9 cellular contexts compared by ENCODE assay signal in genomic region chr16:69823831-69824563, GRCh38.
DNase-seq lines count a peak whose midpoint lies in the region; ATAC-seq, FAIRE-seq and TF ChIP-seq lines count a peak whose summit lies in the region.
"Had no signal": no experiment of that assay in that cellular context is flagged by ENCODE, and none has a peak within 500 bp of the region (broad histone marks: within the 10 kb centered on the region; RNA-seq: fewer than 3 reads in every experiment).

No MANE protein-coding gene starts in this region.

- H3K79me2 ChIP-seq in fibroblast of lung (ENCODE audit: control insufficient read depth, insufficient read depth, low read length) (no peaks in the 10 kb centered on the region), PC-9 (ENCODE audit: low read depth) (no peaks in the 10 kb centered on the region)

- no peaks in the 10 kb centered on the region for H3K4me1 Mint-ChIP-seq in stimulated activated effector memory CD8-positive, alpha-beta T cell treated with anti-CD3 and anti-CD28 coated beads, Interleukin-12 subunit alpha, Interleukin-12 subunit beta, amount 100 ng/mL, for 72 hours

- BruUV-seq in PC-9 (replicated peaks; lab: Mats Ljungman, UMichigan): no TSS peak

- peak overlapping the region; percentile 34 for H3K27ac Mint-ChIP-seq in stimulated activated effector memory CD8-positive, alpha-beta T cell treated with anti-CD3 and anti-CD28 coated beads, Interleukin-12 subunit alpha, Interleukin-12 subunit beta, amount 100 ng/mL, for 72 hours

- H2AFZ ChIP-seq in fibroblast of lung (ENCODE audit: low read length): no peak overlapping the region
- no peak overlapping the region for H2AFZ ChIP-seq in PC-9

- H4K20me1 ChIP-seq in fibroblast of lung (ENCODE audit: control insufficient read depth, extremely low read depth, insufficient read depth, low read length) (no peaks in the 10 kb centered on the region), PC-9 (ENCODE audit: insufficient read depth) (no peaks in the 10 kb centered on the region)

- peak; percentile 72 for DNase-seq in GM19239 (ENCODE audit: insufficient read length, low spot score)
- DNase-seq in fibroblast of lung (ENCODE audit: low read depth in 2 of 2): no peak
- DNase-seq in stimulated activated effector memory CD8-positive, alpha-beta T cell treated with anti-CD3 and anti-CD28 coated beads, Interleukin-12 subunit alpha, Interleukin-12 subunit beta, amount 100 ng/mL, for 72 hours (ENCODE audit: low spot score in 2 of 2): no peak
- DNase-seq in HuH-7 (ENCODE audit: low spot score): no peak
- DNase-seq in NCI-H2029 treated with DMSO at 0.1 percent for 48 hours (lab: John Stamatoyannopoulos, UW): no peak
- DNase-seq in PC-9: no peak
- no peak for DNase-seq in activated CD4-positive, alpha-beta T cell treated with anti-CD3 and anti-CD28 coated beads, Interleukin-2, amount 50 U/mL, for 1 hour

- H3F3A ChIP-seq in PC-9 (ENCODE audit: insufficient read depth, low read depth): no peaks in the 10 kb centered on the region

- POLR2A ChIA-PET in PC-9 (lab: Charles Lee; ENCODE audit: unreplicated experiment): no interaction called here

- H3K27ac ChIP-seq in fibroblast of lung (ENCODE audit: insufficient read depth, low read length): peak overlapping the region; percentile 26
- no peak overlapping the region for H3K27ac ChIP-seq in PC-9

- peak; percentile 95 for FAIRE-seq in GM19239 (lab: Jason Lieb, UNC)
- FAIRE-seq: islet of Langerhans had no signal

- H3K4me2 ChIP-seq in fibroblast of lung (ENCODE audit: extremely low read depth, insufficient read depth, low read length) (no peak overlapping the region), PC-9 (no peak overlapping the region)

- H3K36me3 Mint-ChIP-seq in stimulated activated effector memory CD8-positive, alpha-beta T cell treated with anti-CD3 and anti-CD28 coated beads, Interleukin-12 subunit alpha, Interleukin-12 subunit beta, amount 100 ng/mL, for 72 hours: peaks cover 21% of the 10 kb centered on the region

- no peak overlapping the region for H3K4me3 Mint-ChIP-seq in stimulated activated effector memory CD8-positive, alpha-beta T cell treated with anti-CD3 and anti-CD28 coated beads, Interleukin-12 subunit alpha, Interleukin-12 subunit beta, amount 100 ng/mL, for 72 hours

- TF ChIP-seq CTCF in fibroblast of lung (conservative IDR thresholded peaks at IDR 0.05 in 1 of 2, IDR thresholded peaks at IDR 0.05 in 1 of 2; ENCODE audit: low read depth in 1 of 2, low read length in 2 of 2): no peak
- TF ChIP-seq CTCF in PC-9 (conservative IDR thresholded peaks at IDR 0.05): no peak

- no peak overlapping the region for H3K9ac ChIP-seq in fibroblast of lung (ENCODE audit: insufficient read depth, low read length)

- H3K36me3 ChIP-seq in fibroblast of lung (ENCODE audit: control insufficient read depth, insufficient read depth, low read length) (no peaks in the 10 kb centered on the region), PC-9 (ENCODE audit: low read depth) (no peaks in the 10 kb centered on the region)

- ATAC-seq in HG03060 (IDR thresholded peaks at IDR 0.05; ENCODE audit: low read depth, unreplicated experiment): peak; percentile 77
- ATAC-seq in stimulated activated effector memory CD8-positive, alpha-beta T cell treated with anti-CD3 and anti-CD28 coated beads, Interleukin-12 subunit alpha, Interleukin-12 subunit beta, amount 100 ng/mL, for 72 hours: no peak

- CTCF ChIA-PET in PC-9 (lab: Charles Lee): no interaction called here

- H3K4me3 ChIP-seq in fibroblast of lung (replicated peaks in 1 of 4; ENCODE audit: control extremely low read depth in 1 of 4, insufficient read depth in 1 of 4, low read depth in 3 of 4, low read length in 4 of 4): no peak overlapping the region
- no peak overlapping the region for H3K4me3 ChIP-seq in PC-9

- H3K9me2 ChIP-seq in PC-9 (ENCODE audit: insufficient read depth): no peaks in the 10 kb centered on the region

- no peaks in the 10 kb centered on the region for H3K4me1 ChIP-seq in fibroblast of lung (ENCODE audit: control insufficient read depth, extremely low read depth, insufficient read depth, low read length)
- no peaks in the 10 kb centered on the region for H3K4me1 ChIP-seq in PC-9 (replicated peaks; ENCODE audit: insufficient read depth)

- no peaks in the 10 kb centered on the region for H3K9me3 ChIP-seq in fibroblast of lung (ENCODE audit: control insufficient read depth, insufficient read depth, low read depth, low read length)
- no peaks in the 10 kb centered on the region for H3K9me3 ChIP-seq in PC-9 (ENCODE audit: insufficient read depth, low read depth)

- H3K9me3 Mint-ChIP-seq in stimulated activated effector memory CD8-positive, alpha-beta T cell treated with anti-CD3 and anti-CD28 coated beads, Interleukin-12 subunit alpha, Interleukin-12 subunit beta, amount 100 ng/mL, for 72 hours: no peaks in the 10 kb centered on the region

- intact Hi-C loops in PC-9 (cut with micrococcal nuclease; ENCODE audit: unreplicated experiment): no loop called here

- H3K27me3 ChIP-seq in fibroblast of lung (ENCODE audit: control insufficient read depth, insufficient read depth, low read length): no peaks in the 10 kb centered on the region
- H3K27me3 ChIP-seq in PC-9 (ENCODE audit: insufficient read depth, low read depth): no peaks in the 10 kb centered on the region
